Comparison of ENCODE assay signal across 8 cellular contexts in the genomic region with DNA sequence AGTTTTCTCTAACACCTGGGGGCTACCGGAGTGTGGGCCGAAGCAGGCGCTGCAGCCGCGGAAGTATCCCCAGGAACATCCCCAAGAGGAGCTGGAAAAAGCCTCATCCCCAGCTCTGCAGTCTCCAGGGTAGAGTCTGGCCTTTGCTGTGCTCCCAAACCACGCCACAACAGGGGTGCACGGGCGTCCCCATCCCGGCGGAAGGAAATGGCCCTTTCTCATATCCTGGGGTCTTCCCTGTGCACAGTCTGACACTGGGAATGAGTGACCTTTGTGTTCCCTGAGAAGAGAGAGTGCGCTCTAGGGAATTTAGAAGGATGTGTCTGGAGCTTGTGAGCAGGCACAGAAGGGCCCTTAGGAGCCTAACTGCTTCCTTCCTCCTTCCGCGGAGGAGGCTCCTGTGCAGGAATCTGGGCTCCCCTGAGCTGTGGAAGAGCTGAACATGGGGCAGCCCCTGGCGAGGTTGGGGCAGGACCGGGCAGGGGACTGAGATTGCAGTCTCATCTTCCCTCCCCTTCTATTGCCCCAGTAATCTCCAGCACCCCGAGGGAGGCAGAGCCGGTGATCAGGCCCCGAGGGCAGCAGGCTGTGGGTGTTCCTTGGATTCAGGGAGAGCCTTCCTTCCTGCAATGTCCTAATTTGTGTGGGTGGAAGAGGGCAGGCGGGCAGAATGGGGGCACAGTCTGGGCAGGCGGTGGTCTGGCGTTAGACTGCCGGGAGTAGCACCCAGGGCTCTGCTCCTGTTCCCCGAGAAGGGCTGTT. TPM values are rescaled to one million over a fixed set of nuclear protein-coding genes. Genes with fewer than 3 reads are reported as not detected.
DNase-seq lines count a peak whose midpoint lies in the region; ATAC-seq and TF ChIP-seq lines count a peak whose summit lies in the region.

No MANE protein-coding gene starts in this region.

- TF ChIP-seq CTCF in brain (conservative IDR thresholded peaks at IDR 0.05): no peak
- no peak for TF ChIP-seq CTCF in GM13977 (IDR thresholded peaks at IDR 0.05; ENCODE audit: extremely low read depth, insufficient read depth, missing control alignments)

- H3K27ac Mint-ChIP-seq in stimulated activated naive CD8-positive, alpha-beta T cell treated with anti-CD3 and anti-CD28 coated beads, Interleukin-15, Interleukin-2, amounts not matched to agents 100 ng/mL and 50 ng/mL, for 24 hours: peak overlapping the region; percentile 95
- H3K27ac Mint-ChIP-seq in brain: peak overlapping the region; percentile 99 to 100 (median 99)

- no peaks in the 10 kb centered on the region for H3K9me3 Mint-ChIP-seq in stimulated activated naive CD8-positive, alpha-beta T cell treated with anti-CD3 and anti-CD28 coated beads, Interleukin-15, Interleukin-2, amounts not matched to agents 100 ng/mL and 50 ng/mL, for 24 hours
- peaks cover 0 to 2% (median 0%) of the 10 kb centered on the region in 5 experiments for H3K9me3 Mint-ChIP-seq in brain

- in situ Hi-C loops in GM13977 (cut with MboI; ENCODE audit: low pct_unique_long_range_greater_than_20kb, low sequenced_read_pairs, unreplicated experiment): no loop called here

- H3K36me3 Mint-ChIP-seq in stimulated activated naive CD8-positive, alpha-beta T cell treated with anti-CD3 and anti-CD28 coated beads, Interleukin-15, Interleukin-2, amounts not matched to agents 100 ng/mL and 50 ng/mL, for 24 hours (ENCODE audit: low read depth): peaks cover 27% of the 10 kb centered on the region
- H3K36me3 Mint-ChIP-seq in brain: peaks cover 32% of the 10 kb centered on the region

- 59 to 67% methylated on average over 12 to 18 of the region's 23 CpGs for WGBS in mesodermal cell (ENCODE audit: insufficient coverage in 2 of 2), 2 experiments

- H3K36me3 ChIP-seq in mesodermal cell (ENCODE audit: control insufficient read depth, insufficient read depth, low read length): peaks cover 51% of the 10 kb centered on the region

- no peaks in the 10 kb centered on the region for H3K9me3 ChIP-seq in mesodermal cell (ENCODE audit: control insufficient read depth, low read length)

- peaks cover 51% of the 10 kb centered on the region for H3K4me1 ChIP-seq in mesodermal cell (ENCODE audit: control insufficient read depth, insufficient read depth, low read length, poor library complexity, severe bottlenecking)

- no peaks in the 10 kb centered on the region for H3K27me3 Mint-ChIP-seq in stimulated activated naive CD8-positive, alpha-beta T cell treated with anti-CD3 and anti-CD28 coated beads, Interleukin-15, Interleukin-2, amounts not matched to agents 100 ng/mL and 50 ng/mL, for 24 hours
- H3K27me3 Mint-ChIP-seq in brain: peaks cover 5% of the 10 kb centered on the region

- H3K27ac ChIP-seq in mesodermal cell (ENCODE audit: low read depth, low read length, severe bottlenecking): peak overlapping the region; percentile 98

- DNase-seq in stimulated activated naive CD8-positive, alpha-beta T cell treated with anti-CD3 and anti-CD28 coated beads, Interleukin-15, Interleukin-2, amounts not matched to agents 100 U/mL and 50 U/mL, for 24 hours: no peak
- no peak for DNase-seq in GM13977 (ENCODE audit: low spot score)

- ATAC-seq in stimulated activated naive CD8-positive, alpha-beta T cell treated with anti-CD3 and anti-CD28 coated beads, Interleukin-15, Interleukin-2, amounts not matched to agents 100 U/mL and 50 U/mL, for 24 hours: no peak
- no peak for ATAC-seq in HG02938 (IDR thresholded peaks at IDR 0.05; ENCODE audit: unreplicated experiment)
- ATAC-seq in HG03460 (IDR thresholded peaks at IDR 0.05; ENCODE audit: unreplicated experiment): no peak
- no peak for ATAC-seq in HG02981 (IDR thresholded peaks at IDR 0.05; ENCODE audit: unreplicated experiment)

- H3K4me3 ChIP-seq in mesodermal cell (ENCODE audit: extremely low read depth, insufficient read depth, low read length, poor library complexity, severe bottlenecking): peak overlapping the region; percentile 80

- peak overlapping the region; percentile 92 for H3K4me3 Mint-ChIP-seq in stimulated activated naive CD8-positive, alpha-beta T cell treated with anti-CD3 and anti-CD28 coated beads, Interleukin-15, Interleukin-2, amounts not matched to agents 100 ng/mL and 50 ng/mL, for 24 hours
- H3K4me3 Mint-ChIP-seq in brain: peak overlapping the region; percentile 96 to 99 (median 98)

- H3K4me1 Mint-ChIP-seq in stimulated activated naive CD8-positive, alpha-beta T cell treated with anti-CD3 and anti-CD28 coated beads, Interleukin-15, Interleukin-2, amounts not matched to agents 100 ng/mL and 50 ng/mL, for 24 hours (ENCODE audit: low read depth): peaks cover 61% of the 10 kb centered on the region
- peaks cover 55% of the 10 kb centered on the region for H3K4me1 Mint-ChIP-seq in brain

RNA-seq across cellular contexts. Expression of a gene that starts 1.3 kb away (rescaled TPM):
- 146 TPM for polyA plus RNA-seq in brain (ENCODE audit: insufficient read depth, low read depth, low replicate concordance)
- 124 TPM for polyA plus RNA-seq in mesodermal cell (2013, experiment 1 of 2)
- polyA plus RNA-seq in mesodermal cell (2013, experiment 2 of 2): 102 TPM

RNA-seq across cellular contexts. Expression of a gene that starts 9.2 kb away (rescaled TPM):
- 23.0 TPM for polyA plus RNA-seq in brain (ENCODE audit: insufficient read depth, low read depth, low replicate concordance)
- 15.7 TPM for polyA plus RNA-seq in mesodermal cell (2013, experiment 1 of 2)
- polyA plus RNA-seq in mesodermal cell (2013, experiment 2 of 2): 12.0 TPM

RNA-seq across cellular contexts. Expression of a gene that starts 28.5 kb away (rescaled TPM):
- polyA plus RNA-seq in brain (ENCODE audit: insufficient read depth, low read depth, low replicate concordance): 33.0 TPM
- polyA plus RNA-seq in mesodermal cell (2013, experiment 1 of 2): 31.3 TPM
- 25.7 TPM for polyA plus RNA-seq in mesodermal cell (2013, experiment 2 of 2)

RNA-seq across cellular contexts. Expression of a gene that starts 46.6 kb away (rescaled TPM):
- 3.0 TPM for polyA plus RNA-seq in brain (ENCODE audit: insufficient read depth, low read depth, low replicate concordance)
- polyA plus RNA-seq in mesodermal cell (2013, experiment 1 of 2): 0.63 TPM
- polyA plus RNA-seq in mesodermal cell (2013, experiment 2 of 2): 0.46 TPM

RNA-seq across cellular contexts. Expression of a gene that starts 46.8 kb away (rescaled TPM):
- 90.8 TPM for polyA plus RNA-seq in brain (ENCODE audit: insufficient read depth, low read depth, low replicate concordance)
- polyA plus RNA-seq in mesodermal cell (2013, experiment 1 of 2): 23.1 TPM
- polyA plus RNA-seq in mesodermal cell (2013, experiment 2 of 2): 22.7 TPM
